Comparison of ENCODE assay signal across 1 cellular context in genomic region chr5:949815-950560, GRCh38.
TF ChIP-seq lines count a peak whose summit lies in the region.

No MANE protein-coding gene starts in this region.

TF ChIP-seq in GM12878, 131 proteins besides CTCF, POLR2A, EP300 and RAD21:
- no peak for TF ChIP-seq MTA3 (IDR thresholded peaks at IDR 0.05; ENCODE audit: borderline replicate concordance, low read length)
- TF ChIP-seq SP1 (IDR thresholded peaks at IDR 0.05; ENCODE audit: low read depth, low read length), result no peak
- TF ChIP-seq GABPA (IDR thresholded peaks at IDR 0.05; ENCODE audit: low read depth), result no peak
